ENCODE assay signal across 38 cellular contexts in the genomic region with DNA sequence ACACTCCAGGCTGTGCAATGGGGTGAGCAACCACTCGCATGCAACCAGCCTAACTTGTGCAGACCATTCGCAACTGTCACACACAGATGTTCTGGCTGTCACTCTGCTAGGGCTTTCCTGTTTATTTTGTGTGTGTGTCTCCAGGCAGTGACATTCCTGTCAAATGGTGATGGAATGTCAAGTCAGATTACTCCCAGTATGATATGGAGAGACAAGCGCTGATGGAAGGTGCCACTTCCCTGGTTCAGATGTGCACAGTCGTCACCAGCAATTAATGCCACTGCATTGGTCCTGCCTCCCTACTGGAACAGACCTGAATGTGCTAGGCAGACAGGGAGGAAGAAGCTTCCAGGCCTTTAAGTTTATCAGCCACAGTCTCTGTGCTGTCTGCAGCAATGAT.
"Had no signal": no experiment of that assay in that cellular context is flagged by ENCODE, and none has a peak within 500 bp of the region (broad histone marks: within the 10 kb centered on the region; RNA-seq: fewer than 3 reads in every experiment).

No MANE protein-coding gene starts in this region.

- H3K36me3 ChIP-seq: ascending aorta, cardiac muscle cell, WERI-Rb-1 had no signal

- ATAC-seq: activated CD4-positive, alpha-beta T cell treated with anti-CD3 and anti-CD28 coated beads for 36 hours; activated CD4-positive, CD25-positive, alpha-beta regulatory T cell treated with anti-CD3 and anti-CD28 coated beads, Interleukin-2, amount 50 U/mL, for 24 hours; activated CD8-positive, alpha-beta memory T cell treated with anti-CD3 and anti-CD28 coated beads, Interleukin-2, amount 10 ng/mL, durations not matched to agents 7 days and 5 days; activated CD8-positive, alpha-beta T cell treated with anti-CD3 and anti-CD28 coated beads, Interleukin-2, amount 10 ng/mL, durations not matched to agents 7 days and 5 days; activated naive CD8-positive, alpha-beta T cell treated with anti-CD3 and anti-CD28 coated beads, Interleukin-2, amount 50 U/mL, for 24 hours; WTC11 had no signal

- H3K27ac Mint-ChIP-seq: activated CD4-positive, alpha-beta memory T cell treated with anti-CD3 and anti-CD28 coated beads, Interleukin-2, amount 10 ng/mL, durations not matched to agents 7 days and 5 days; activated CD4-positive, alpha-beta T cell treated with anti-CD3 and anti-CD28 coated beads for 36 hours; activated CD4-positive, alpha-beta T cell treated with anti-CD3 and anti-CD28 coated beads, Interleukin-2, amount 10 ng/mL, durations not matched to agents 7 days and 5 days; activated CD8-positive, alpha-beta memory T cell treated with anti-CD3 and anti-CD28 coated beads, Interleukin-2, amount 10 ng/mL, durations not matched to agents 7 days and 5 days; activated CD8-positive, alpha-beta T cell treated with anti-CD3 and anti-CD28 coated beads, Interleukin-2, amount 10 ng/mL, durations not matched to agents 7 days and 5 days; activated naive CD4-positive, alpha-beta T cell treated with anti-CD3 and anti-CD28 coated beads, Interleukin-2, amount 10 ng/mL, durations not matched to agents 7 days and 5 days; activated naive CD4-positive, alpha-beta T cell treated with anti-CD3 and anti-CD28 coated beads, Interleukin-2, amount 50 U/mL, for 24 hours; activated naive CD8-positive, alpha-beta T cell; activated naive CD8-positive, alpha-beta T cell treated with anti-CD3 and anti-CD28 coated beads, Interleukin-2, amount 10 ng/mL, durations not matched to agents 7 days and 5 days; activated naive CD8-positive, alpha-beta T cell treated with anti-CD3 and anti-CD28 coated beads, Interleukin-2, amount 50 U/mL, for 24 hours; activated T-cell treated with anti-CD3 and anti-CD28 coated beads, Interleukin-2, amount 50 U/mL, for 24 hours; activated T-helper 2 cell treated with anti-CD3 and anti-CD28 coated beads, Interferon-gamma antibody, Interleukin-2, Interleukin-4, amounts not matched to agents 10 μg/mL and 5 μg/mL and 100 μg/mL, durations not matched to agents 14 hours and 24 hours and 36 hours; brain; T-helper 1 cell treated with Interleukin-12 subunit alpha and Interleukin-12 subunit beta and Interleukin-4 antibody, amounts not matched to agents 30 μg/mL and 1 μg/mL, for 36 hours; T-helper 2 cell treated with Interferon-gamma antibody and Interleukin-4, amounts not matched to agents 5 μg/mL and 100 μg/mL, for 36 hours; WTC11 had no signal

- H3K4me1 Mint-ChIP-seq: activated CD4-positive, alpha-beta memory T cell treated with anti-CD3 and anti-CD28 coated beads, Interleukin-2, amount 10 ng/mL, durations not matched to agents 7 days and 5 days; activated CD4-positive, alpha-beta T cell treated with anti-CD3 and anti-CD28 coated beads for 36 hours; activated CD4-positive, alpha-beta T cell treated with anti-CD3 and anti-CD28 coated beads, Interleukin-2, amount 10 ng/mL, durations not matched to agents 7 days and 5 days; activated CD8-positive, alpha-beta memory T cell treated with anti-CD3 and anti-CD28 coated beads, Interleukin-2, amount 10 ng/mL, durations not matched to agents 7 days and 5 days; activated naive CD4-positive, alpha-beta T cell treated with anti-CD3 and anti-CD28 coated beads, Interleukin-2, amount 10 ng/mL, durations not matched to agents 7 days and 5 days; activated naive CD4-positive, alpha-beta T cell treated with anti-CD3 and anti-CD28 coated beads, Interleukin-2, amount 50 U/mL, for 24 hours; activated naive CD8-positive, alpha-beta T cell treated with anti-CD3 and anti-CD28 coated beads, Interleukin-2, amount 10 ng/mL, durations not matched to agents 7 days and 5 days; activated naive CD8-positive, alpha-beta T cell treated with anti-CD3 and anti-CD28 coated beads, Interleukin-2, amount 50 U/mL, for 24 hours; brain; central memory CD8-positive, alpha-beta T cell had no signal

- H3K27me3 ChIP-seq: ascending aorta, cardiac muscle cell had no signal

- H3K27ac ChIP-seq: ascending aorta, cardiac muscle cell, WERI-Rb-1 had no signal

- H3K9me3 ChIP-seq: ascending aorta had no signal

- H3K9me3 Mint-ChIP-seq: activated naive CD4-positive, alpha-beta T cell treated with anti-CD3 and anti-CD28 coated beads, Interleukin-2, amount 50 U/mL, for 24 hours; central memory CD8-positive, alpha-beta T cell had no signal

- H3K36me3 Mint-ChIP-seq: activated CD8-positive, alpha-beta memory T cell treated with anti-CD3 and anti-CD28 coated beads, Interleukin-2, amount 10 ng/mL, durations not matched to agents 7 days and 5 days; activated naive CD4-positive, alpha-beta T cell treated with anti-CD3 and anti-CD28 coated beads, Interleukin-2, amount 10 ng/mL, durations not matched to agents 7 days and 5 days; activated naive CD4-positive, alpha-beta T cell treated with anti-CD3 and anti-CD28 coated beads, Interleukin-2, amount 50 U/mL, for 24 hours; activated naive CD8-positive, alpha-beta T cell; activated naive CD8-positive, alpha-beta T cell treated with anti-CD3 and anti-CD28 coated beads, Interleukin-2, amount 10 ng/mL, durations not matched to agents 7 days and 5 days; brain had no signal

- H3K27me3 Mint-ChIP-seq: activated CD4-positive, alpha-beta memory T cell treated with anti-CD3 and anti-CD28 coated beads, Interleukin-2, amount 10 ng/mL, durations not matched to agents 7 days and 5 days; activated CD4-positive, alpha-beta T cell treated with anti-CD3 and anti-CD28 coated beads for 36 hours; activated CD4-positive, alpha-beta T cell treated with anti-CD3 and anti-CD28 coated beads, Interleukin-2, amount 10 ng/mL, durations not matched to agents 7 days and 5 days; activated CD8-positive, alpha-beta memory T cell treated with anti-CD3 and anti-CD28 coated beads, Interleukin-2, amount 10 ng/mL, durations not matched to agents 7 days and 5 days; activated naive CD4-positive, alpha-beta T cell treated with anti-CD3 and anti-CD28 coated beads, Interleukin-2, amount 10 ng/mL, durations not matched to agents 7 days and 5 days; activated naive CD4-positive, alpha-beta T cell treated with anti-CD3 and anti-CD28 coated beads, Interleukin-2, amount 50 U/mL, for 24 hours; activated naive CD8-positive, alpha-beta T cell treated with anti-CD3 and anti-CD28 coated beads, Interleukin-2, amount 10 ng/mL, durations not matched to agents 7 days and 5 days; brain; central memory CD8-positive, alpha-beta T cell had no signal

- H3K4me3 ChIP-seq: ascending aorta, cardiac muscle cell had no signal

- DNase-seq: activated CD4-positive, alpha-beta memory T cell treated with anti-CD3 and anti-CD28 coated beads, Interleukin-2, amount 10 ng/mL, durations not matched to agents 7 days and 5 days; activated CD4-positive, alpha-beta T cell treated with anti-CD3 and anti-CD28 coated beads for 1 hour; activated CD4-positive, alpha-beta T cell treated with anti-CD3 and anti-CD28 coated beads for 36 hours; activated CD4-positive, alpha-beta T cell treated with anti-CD3 and anti-CD28 coated beads for 48 hours; activated CD4-positive, alpha-beta T cell treated with anti-CD3 and anti-CD28 coated beads, Interleukin-2, amount 10 ng/mL, durations not matched to agents 7 days and 5 days; activated CD4-positive, alpha-beta T cell treated with anti-CD3 and anti-CD28 coated beads, Interleukin-2, amount 50 U/mL, for 48 hours; activated CD4-positive, CD25-positive, alpha-beta regulatory T cell; activated CD8-positive, alpha-beta memory T cell treated with anti-CD3 and anti-CD28 coated beads for 24 hours; activated CD8-positive, alpha-beta memory T cell treated with anti-CD3 and anti-CD28 coated beads, Interleukin-2, amount 10 ng/mL, durations not matched to agents 7 days and 5 days; activated CD8-positive, alpha-beta memory T cell treated with anti-CD3 and anti-CD28 coated beads, Interleukin-2, amount 50 U/mL, for 48 hours; activated CD8-positive, alpha-beta T cell treated with anti-CD3 and anti-CD28 coated beads, Interleukin-2, amount 10 ng/mL, durations not matched to agents 7 days and 5 days; activated effector memory CD4-positive, alpha-beta T cell treated with Interleukin-2 at 50 U/mL for 16 hours; activated gamma-delta T cell; activated naive CD4-positive, alpha-beta T cell treated with anti-CD3 and anti-CD28 coated beads, Interleukin-2, amount 10 ng/mL, durations not matched to agents 7 days and 5 days; activated naive CD4-positive, alpha-beta T cell treated with Interleukin-2 at 50 U/mL for 16 hours; activated naive CD8-positive, alpha-beta T cell treated with anti-CD3 and anti-CD28 coated beads, Interleukin-2, amount 10 ng/mL, durations not matched to agents 7 days and 5 days; activated naive CD8-positive, alpha-beta T cell treated with anti-CD3 and anti-CD28 coated beads, Interleukin-2, amount 50 U/mL, for 24 hours; activated T-cell treated with anti-CD3 and anti-CD28 coated beads, Interleukin-2, amount 50 U/mL, for 24 hours; activated T-cell treated with anti-CD3 and anti-CD28 coated beads, Interleukin-2, amount 50 U/mL, for 48 hours; amygdala; anterior cingulate cortex; caudate nucleus; SW 1271; T-helper 1 cell; T-helper 2 cell; T-helper 9 cell; WERI-Rb-1 had no signal

- H3K4me3 Mint-ChIP-seq: activated CD4-positive, alpha-beta memory T cell treated with anti-CD3 and anti-CD28 coated beads, Interleukin-2, amount 10 ng/mL, durations not matched to agents 7 days and 5 days; activated CD4-positive, alpha-beta T cell treated with anti-CD3 and anti-CD28 coated beads for 36 hours; activated CD4-positive, alpha-beta T cell treated with anti-CD3 and anti-CD28 coated beads, Interleukin-2, amount 10 ng/mL, durations not matched to agents 7 days and 5 days; activated CD8-positive, alpha-beta memory T cell treated with anti-CD3 and anti-CD28 coated beads, Interleukin-2, amount 10 ng/mL, durations not matched to agents 7 days and 5 days; activated CD8-positive, alpha-beta T cell treated with anti-CD3 and anti-CD28 coated beads, Interleukin-2, amount 10 ng/mL, durations not matched to agents 7 days and 5 days; activated naive CD4-positive, alpha-beta T cell treated with anti-CD3 and anti-CD28 coated beads, Interleukin-2, amount 10 ng/mL, durations not matched to agents 7 days and 5 days; activated naive CD4-positive, alpha-beta T cell treated with anti-CD3 and anti-CD28 coated beads, Interleukin-2, amount 50 U/mL, for 24 hours; activated naive CD8-positive, alpha-beta T cell; activated naive CD8-positive, alpha-beta T cell treated with anti-CD3 and anti-CD28 coated beads, Interleukin-2, amount 10 ng/mL, durations not matched to agents 7 days and 5 days; activated naive CD8-positive, alpha-beta T cell treated with anti-CD3 and anti-CD28 coated beads, Interleukin-2, amount 50 U/mL, for 24 hours; activated T-cell treated with anti-CD3 and anti-CD28 coated beads, Interleukin-2, amount 50 U/mL, for 24 hours; brain; central memory CD8-positive, alpha-beta T cell; T-helper 1 cell treated with Interleukin-12 subunit alpha and Interleukin-12 subunit beta and Interleukin-4 antibody, amounts not matched to agents 30 μg/mL and 1 μg/mL, for 36 hours; T-helper 2 cell treated with Interferon-gamma antibody and Interleukin-4, amounts not matched to agents 5 μg/mL and 100 μg/mL, for 36 hours; WTC11 had no signal

- H3K4me1 ChIP-seq: ascending aorta had no signal
